Comparison of ENCODE assay signal across 4 cellular contexts in the genomic region with DNA sequence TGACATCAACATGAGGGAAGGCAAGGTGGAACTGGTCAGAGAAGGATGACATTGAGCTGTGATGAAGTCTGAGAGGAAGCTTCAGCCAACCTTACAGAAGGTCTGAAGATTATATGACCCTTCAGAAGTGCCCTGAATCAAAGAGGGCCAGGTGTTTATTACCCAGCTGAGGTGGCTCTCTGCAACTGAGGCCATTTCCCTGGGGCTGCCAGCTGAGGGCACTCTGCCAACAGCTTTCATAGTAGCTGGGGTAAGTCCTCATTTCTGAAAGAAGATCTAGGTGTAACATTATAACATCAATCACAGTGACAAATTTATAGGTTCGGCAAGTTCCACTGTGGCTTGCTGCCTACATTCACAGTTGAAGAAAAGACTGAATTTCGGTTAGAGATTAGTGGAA. TPM values are rescaled to one million over a fixed set of nuclear protein-coding genes. Genes with fewer than 3 reads are reported as not detected.
"Had no signal": no experiment of that assay in that cellular context is flagged by ENCODE, and none has a peak within 500 bp of the region (broad histone marks: within the 10 kb centered on the region; RNA-seq: fewer than 3 reads in every experiment).

No MANE protein-coding gene starts in this region.

RNA-seq across cellular contexts. Expression of a gene that starts 37.2 kb away (rescaled TPM):
- total RNA-seq: activated naive CD8-positive, alpha-beta T cell treated with anti-CD3 and anti-CD28 coated beads for 36 hours; cardiac septum; Right ventricle myocardium inferior; RPMI7951 had no signal
